8 cellular contexts compared by ENCODE assay signal in the genomic region with DNA sequence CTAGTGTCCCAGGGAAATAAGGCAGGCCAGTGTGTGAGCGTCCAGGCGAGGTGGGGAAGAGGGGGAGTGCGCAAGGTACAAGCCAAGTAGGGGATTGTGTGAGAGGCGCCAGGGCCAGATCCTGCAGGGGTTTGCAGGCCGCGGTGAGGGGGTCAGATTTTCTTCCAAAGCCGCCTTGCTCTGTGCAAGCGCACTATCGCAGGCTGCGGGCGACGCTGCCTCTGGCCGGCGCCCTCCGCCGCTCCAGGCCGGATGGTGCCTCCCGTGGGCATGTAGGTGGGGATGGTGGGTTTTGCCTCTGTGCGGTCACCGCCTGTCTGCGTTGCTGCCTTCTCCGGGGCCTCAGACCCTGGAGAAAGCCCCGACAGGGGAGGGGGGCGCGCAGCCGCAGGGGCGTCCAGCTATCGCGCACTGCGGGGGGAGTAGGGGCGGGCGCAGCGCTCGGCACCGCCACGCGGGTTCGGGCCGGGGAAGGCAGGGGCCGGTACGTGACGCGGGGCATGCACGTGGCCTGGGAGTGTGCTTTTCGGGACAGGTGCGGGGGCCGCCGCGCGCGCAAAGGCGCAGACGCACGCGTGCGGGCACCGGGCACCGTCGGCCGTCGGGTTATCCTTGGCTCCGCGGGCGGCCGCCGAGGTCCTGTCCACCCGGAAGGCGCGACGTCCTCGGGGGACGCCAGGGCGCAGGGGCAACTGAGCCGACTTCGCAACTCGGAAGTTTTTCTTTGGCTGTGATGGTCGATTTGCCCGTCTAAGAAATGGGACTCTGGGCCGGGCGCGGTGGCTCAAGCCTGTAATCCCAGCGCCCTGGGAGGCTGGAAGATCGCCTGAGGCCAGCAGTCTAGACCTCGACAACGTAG. TPM values are rescaled to one million over a fixed set of nuclear protein-coding genes. Genes with fewer than 3 reads are reported as not detected.
A peak's percentile ranks its signal among the peaks of the same experiment; 100 is the strongest.
DNase-seq lines count a peak whose midpoint lies in the region; ATAC-seq and TF ChIP-seq lines count a peak whose summit lies in the region.

No MANE protein-coding gene starts in this region.

- H3K9me3 Mint-ChIP-seq in activated naive CD8-positive, alpha-beta T cell treated with anti-CD3 and anti-CD28 coated beads, Interleukin-2, amount 10 ng/mL, durations not matched to agents 7 days and 5 days = no peaks in the 10 kb centered on the region

- H3K36me3 ChIP-seq in Peyer's patch (no peaks in the 10 kb centered on the region), left ventricle myocardium inferior (peaks cover 2% of the 10 kb centered on the region), psoas muscle (ENCODE audit: insufficient read depth in 1 of 2, low read depth in 1 of 2) (peaks cover 0 to 3% of the 10 kb centered on the region in 2 donors)

- H3K4me1 ChIP-seq in Peyer's patch = peaks cover 0 to 24% (median 19%) of the 10 kb centered on the region in 4 donors
- peaks cover 51% of the 10 kb centered on the region for H3K4me1 ChIP-seq in left ventricle myocardium inferior
- H3K4me1 ChIP-seq in psoas muscle = peaks cover 26% of the 10 kb centered on the region

- POLR2A ChIA-PET in activated naive CD8-positive, alpha-beta T cell treated with anti-CD3 and anti-CD28 coated beads, Interleukin-2, amount 10 ng/mL, durations not matched to agents 7 days and 5 days (lab: Charles Lee) = interaction anchor here (0.9 to 5.9 kb wide), 15 partner anchors 12 to 1653 kb away, joined by 3 to 227 read pairs (median 9); a partner anchor contains a TSS

- H3K4me3 ChIP-seq in GM12864 (ENCODE audit: low read depth, low read length) = peak overlapping the region; percentile 73
- peak overlapping the region; percentile 48 to 65 (median 54) for H3K4me3 ChIP-seq in Peyer's patch
- peak overlapping the region; percentile 94 for H3K4me3 ChIP-seq in left ventricle myocardium inferior
- H3K4me3 ChIP-seq in psoas muscle = peak overlapping the region; percentile 59

- no peak for TF ChIP-seq CTCF in GM12864 (IDR thresholded peaks at IDR 0.05; ENCODE audit: low read depth, low read length, missing control alignments)
- TF ChIP-seq CTCF in Peyer's patch (IDR thresholded peaks at IDR 0.05) = no peak
- TF ChIP-seq CTCF in left ventricle myocardium inferior (IDR thresholded peaks at IDR 0.05; ENCODE audit: borderline replicate concordance) = no peak
- no peak for TF ChIP-seq CTCF in psoas muscle (IDR thresholded peaks at IDR 0.05)

- peak overlapping the region; percentile 98 for H3K27ac Mint-ChIP-seq in activated naive CD8-positive, alpha-beta T cell treated with anti-CD3 and anti-CD28 coated beads, Interleukin-2, amount 10 ng/mL, durations not matched to agents 7 days and 5 days

- 4 to 6% (median 4%) methylated on average over 61 to 85 of the region's 85 CpGs for WGBS in psoas muscle, 3 donors

- peaks cover 21% of the 10 kb centered on the region for H3K36me3 Mint-ChIP-seq in activated naive CD8-positive, alpha-beta T cell treated with anti-CD3 and anti-CD28 coated beads, Interleukin-2, amount 10 ng/mL, durations not matched to agents 7 days and 5 days

- H3K27ac ChIP-seq in Peyer's patch = peak overlapping the region; percentile 73 to 83 (median 78)
- H3K27ac ChIP-seq in left ventricle myocardium inferior (replicated peaks) = peak overlapping the region; percentile 94
- peak overlapping the region; percentile 77 for H3K27ac ChIP-seq in psoas muscle

- H3K27me3 ChIP-seq in Peyer's patch = no peaks in the 10 kb centered on the region
- no peaks in the 10 kb centered on the region for H3K27me3 ChIP-seq in left ventricle myocardium inferior (ENCODE audit: low read depth)
- H3K27me3 ChIP-seq in psoas muscle (ENCODE audit: insufficient read depth in 3 of 3, low read length in 2 of 3) = no peaks in the 10 kb centered on the region

- ATAC-seq in activated naive CD8-positive, alpha-beta T cell treated with anti-CD3 and anti-CD28 coated beads, Interleukin-2, amount 10 ng/mL, durations not matched to agents 7 days and 5 days (ENCODE audit: low read depth) = no peak
- peak; percentile 14 to 35 (median 23) for ATAC-seq in psoas muscle

- H3K27me3 Mint-ChIP-seq in activated naive CD8-positive, alpha-beta T cell treated with anti-CD3 and anti-CD28 coated beads, Interleukin-2, amount 10 ng/mL, durations not matched to agents 7 days and 5 days = no peaks in the 10 kb centered on the region

- no peak for TF ChIP-seq POLR2A in Peyer's patch (IDR thresholded peaks at IDR 0.05)

- peaks cover 14% of the 10 kb centered on the region for H3K4me1 Mint-ChIP-seq in activated naive CD8-positive, alpha-beta T cell treated with anti-CD3 and anti-CD28 coated beads, Interleukin-2, amount 10 ng/mL, durations not matched to agents 7 days and 5 days

- intact Hi-C loops in left ventricle myocardium inferior (cut with micrococcal nuclease) (loop anchor here (10.0 kb wide), 1 partner anchor 136 kb away; no protein-coding TSS in a partner anchor), psoas muscle (cut with DNase I) (loop anchor here in 1 of 2 donors (5.0 to 10.0 kb wide), 2 partner anchors 38 to 206 kb away; a partner anchor contains a TSS)

- H3K9me3 ChIP-seq in Peyer's patch (no peaks in the 10 kb centered on the region), left ventricle myocardium inferior (replicated peaks) (no peaks in the 10 kb centered on the region), psoas muscle (no peaks in the 10 kb centered on the region)

- H3K4me3 Mint-ChIP-seq in activated naive CD8-positive, alpha-beta T cell treated with anti-CD3 and anti-CD28 coated beads, Interleukin-2, amount 10 ng/mL, durations not matched to agents 7 days and 5 days = peak overlapping the region; percentile 90

- no peak for DNase-seq in GM12864 (ENCODE audit: low read depth)
- DNase-seq in Peyer's patch = peak; percentile 44 to 64 (median 64)
- DNase-seq in activated naive CD8-positive, alpha-beta T cell treated with anti-CD3 and anti-CD28 coated beads, Interleukin-2, amount 10 ng/mL, durations not matched to agents 7 days and 5 days = peak; percentile 74
- DNase-seq in left ventricle myocardium inferior = peak; percentile 39
- DNase-seq in psoas muscle = peak; percentile 57 to 78
- no peak for DNase-seq in HK-2 (ENCODE audit: unreplicated experiment)
- DNase-seq in medulla oblongata (ENCODE audit: extremely low spot score) = no peak
- no peak for DNase-seq in HT-29 (ENCODE audit: low spot score)

RNA-seq across cellular contexts. Expression of a gene that starts 1.1 kb away (rescaled TPM):
- 10 to 100 TPM; 38.0 to 56.2 (median 53.5) TPM for total RNA-seq in Peyer's patch
- 10 to 100 TPM; 71.6 to 72.2 TPM for total RNA-seq in activated naive CD8-positive, alpha-beta T cell treated with anti-CD3 and anti-CD28 coated beads, Interleukin-2, amount 10 ng/mL, durations not matched to agents 7 days and 5 days
- 52.3 TPM for total RNA-seq in left ventricle myocardium inferior
- 10 to 100 TPM; 54.5 to 80.0 (median 73.5) TPM for total RNA-seq in psoas muscle
- 10 to 100 TPM; 15.1 to 44.5 (median 18.2) TPM for polyA plus RNA-seq in psoas muscle
- total RNA-seq in HT-29 (2014; rRNA removed; shearing (Covaris generic)) = 30.3 and 31.4 TPM in 2 replicates

Comparison
In these comparisons a context has a peak if more than half of its experiments do, and no peak if none do; other contexts are left out.
1. DNase-seq: peak in Peyer's patch (3 of 3), activated naive CD8-positive, alpha-beta T cell treated with anti-CD3 and anti-CD28 coated beads, Interleukin-2, amount 10 ng/mL, durations not matched to agents 7 days and 5 days (single experiment), left ventricle myocardium inferior (single experiment) and psoas muscle (2 of 2); none in GM12864 (single experiment), HK-2 (single experiment), medulla oblongata (single experiment) and HT-29 (single experiment).
2. Peak in every context shown above with its lines, with median percentiles within 50 percentile points of each other: H3K4me3 ChIP-seq and H3K27ac ChIP-seq.